14 cellular contexts compared by ENCODE assay signal in the genomic region with DNA sequence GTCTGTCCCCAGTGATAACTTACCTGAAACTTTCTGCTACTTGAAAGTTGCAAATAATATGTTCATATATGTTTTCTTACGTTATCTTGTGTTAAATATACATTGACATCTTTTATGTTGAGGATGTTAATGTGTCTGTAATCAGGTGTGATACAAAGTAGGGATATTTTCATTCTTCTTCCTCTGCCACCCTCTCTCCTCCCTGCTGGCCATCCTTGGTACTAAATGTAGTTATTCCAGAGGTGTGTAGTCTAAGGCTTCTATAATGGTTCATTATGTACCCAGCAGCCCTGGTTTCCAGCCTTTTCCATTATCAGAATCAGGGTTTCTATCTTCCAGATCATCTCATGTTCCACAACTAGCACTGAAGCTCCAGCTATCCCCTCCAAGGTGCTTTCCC.
"Had no signal": no experiment of that assay in that cellular context is flagged by ENCODE, and none has a peak within 500 bp of the region (broad histone marks: within the 10 kb centered on the region; RNA-seq: fewer than 3 reads in every experiment).

No MANE protein-coding gene starts in this region.

- H3K9me3 ChIP-seq: pancreas, tibial artery, uterus had no signal

- DNase-seq: activated naive CD8-positive, alpha-beta T cell treated with anti-CD3 and anti-CD28 coated beads for 36 hours; amygdala; cortex of kidney; effector CD4-positive, alpha-beta T cell; heart right ventricle; left colon; pancreas; stimulated activated CD4-positive, alpha-beta T cell treated with anti-CD3 and anti-CD28 coated beads, Interleukin-2, amount 100 ng/mL, for 48 hours; stimulated activated naive B cell treated with anti-CD40 and anti-IgM and Interleukin-4, amounts not matched to agents 10 μg/mL and 1 μg/mL and 100 μg/mL, for 72 hours; tibial artery; uterus had no signal

- H3K4me3 Mint-ChIP-seq: activated naive CD8-positive, alpha-beta T cell treated with anti-CD3 and anti-CD28 coated beads for 36 hours; activated T-helper 1 cell treated with anti-CD3 and anti-CD28 coated beads, Interleukin-12 subunit alpha, Interleukin-12 subunit beta, Interleukin-2, Interleukin-4 antibody, amounts not matched to agents 30 ng/mL and 10 ng/mL and 1 ng/mL, durations not matched to agents 14 hours and 24 hours and 36 hours; stimulated activated naive B cell treated with anti-CD40 and anti-IgM and Interleukin-4, amounts not matched to agents 10 μg/mL and 1 μg/mL and 100 μg/mL, for 72 hours had no signal

- H3K4me1 ChIP-seq: heart right ventricle, pancreas, tibial artery, uterus had no signal

- H3K27ac ChIP-seq: heart right ventricle, pancreas, tibial artery, uterus had no signal

- H3K27ac Mint-ChIP-seq: activated naive CD8-positive, alpha-beta T cell treated with anti-CD3 and anti-CD28 coated beads for 36 hours; activated T-helper 1 cell treated with anti-CD3 and anti-CD28 coated beads, Interleukin-12 subunit alpha, Interleukin-12 subunit beta, Interleukin-2, Interleukin-4 antibody, amounts not matched to agents 30 ng/mL and 10 ng/mL and 1 ng/mL, durations not matched to agents 14 hours and 24 hours and 36 hours; stimulated activated naive B cell treated with anti-CD40 and anti-IgM and Interleukin-4, amounts not matched to agents 10 μg/mL and 1 μg/mL and 100 μg/mL, for 72 hours had no signal

- H3K4me3 ChIP-seq: heart right ventricle, lung, pancreas, tibial artery, uterus had no signal

- ATAC-seq: activated CD4-positive, CD25-positive, alpha-beta regulatory T cell treated with anti-CD3 and anti-CD28 coated beads, Interleukin-2, amount 50 U/mL, for 24 hours; heart right ventricle; left colon; pancreas; stimulated activated naive B cell treated with anti-CD40 and anti-IgM and Interleukin-4, amounts not matched to agents 10 μg/mL and 1 μg/mL and 100 μg/mL, for 72 hours had no signal

- H3K27me3 ChIP-seq: heart right ventricle, pancreas, tibial artery, uterus had no signal

- H3K36me3 ChIP-seq: heart right ventricle, pancreas, tibial artery, uterus had no signal

- H3K36me3 Mint-ChIP-seq: activated naive CD8-positive, alpha-beta T cell treated with anti-CD3 and anti-CD28 coated beads for 36 hours had no signal

- H3K9me3 Mint-ChIP-seq: activated T-helper 1 cell treated with anti-CD3 and anti-CD28 coated beads, Interleukin-12 subunit alpha, Interleukin-12 subunit beta, Interleukin-2, Interleukin-4 antibody, amounts not matched to agents 30 ng/mL and 10 ng/mL and 1 ng/mL, durations not matched to agents 14 hours and 24 hours and 36 hours had no signal

- H3K4me1 Mint-ChIP-seq: activated naive CD8-positive, alpha-beta T cell treated with anti-CD3 and anti-CD28 coated beads for 36 hours; stimulated activated naive B cell treated with anti-CD40 and anti-IgM and Interleukin-4, amounts not matched to agents 10 μg/mL and 1 μg/mL and 100 μg/mL, for 72 hours had no signal

- H3K27me3 Mint-ChIP-seq: activated naive CD8-positive, alpha-beta T cell treated with anti-CD3 and anti-CD28 coated beads for 36 hours; stimulated activated naive B cell treated with anti-CD40 and anti-IgM and Interleukin-4, amounts not matched to agents 10 μg/mL and 1 μg/mL and 100 μg/mL, for 72 hours had no signal
